1 cellular context compared by ENCODE assay signal in genomic region chr12:131639270-131639940, GRCh38.
TF ChIP-seq lines count a peak whose summit lies in the region.

No MANE protein-coding gene starts in this region.

TF ChIP-seq in H1, 55 proteins besides CTCF, POLR2A, EP300 and RAD21:
- TF ChIP-seq TCF12 (IDR thresholded peaks at IDR 0.05; ENCODE audit: low read depth, low read length) = no peak
- no peak for TF ChIP-seq SAP30 (IDR thresholded peaks at IDR 0.05; ENCODE audit: insufficient read depth, insufficient replicate concordance, low read length)
- TF ChIP-seq MAX (IDR thresholded peaks at IDR 0.05) = no peak
- no peak for TF ChIP-seq ZNF274 (IDR thresholded peaks at IDR 0.05; ENCODE audit: borderline replicate concordance, extremely low read depth, low read length)
- TF ChIP-seq RXRA (IDR thresholded peaks at IDR 0.05; ENCODE audit: insufficient read depth, low read depth, low read length) = no peak
- no peak for TF ChIP-seq JUND (IDR thresholded peaks at IDR 0.05; ENCODE audit: low read length)
- TF ChIP-seq SP4 (IDR thresholded peaks at IDR 0.05; ENCODE audit: low read length) = no peak
- TF ChIP-seq SRF (IDR thresholded peaks at IDR 0.05; ENCODE audit: low read depth, low read length) = no peak
- TF ChIP-seq YY1 (IDR thresholded peaks at IDR 0.05; ENCODE audit: low read depth, low read length) = no peak
- no peak for TF ChIP-seq GABPA (IDR thresholded peaks at IDR 0.05; ENCODE audit: borderline replicate concordance, insufficient read depth, low read length)
- TF ChIP-seq MAFK (IDR thresholded peaks at IDR 0.05; ENCODE audit: low read depth, low read length) = no peak
- TF ChIP-seq CBX5 (IDR thresholded peaks at IDR 0.05; ENCODE audit: low read depth, low read length) = no peak
- no peak for TF ChIP-seq CBX8 (IDR thresholded peaks at IDR 0.05; ENCODE audit: borderline replicate concordance, low read depth, low read length)
- TF ChIP-seq TAF7 (optimal IDR thresholded peaks at IDR 0.05; ENCODE audit: borderline replicate concordance, low read depth, low read length) = no peak
- TF ChIP-seq CREB1 (IDR thresholded peaks at IDR 0.05) = no peak
- TF ChIP-seq BRCA1 (IDR thresholded peaks at IDR 0.05; ENCODE audit: low read depth, low read length) = no peak
- no peak for TF ChIP-seq RNF2 (IDR thresholded peaks at IDR 0.05; ENCODE audit: borderline replicate concordance, low read depth, low read length, missing control alignments, poor library complexity, severe bottlenecking)
- no peak for TF ChIP-seq CTBP2 (IDR thresholded peaks at IDR 0.05; ENCODE audit: borderline replicate concordance, insufficient read depth, insufficient read length, low read length)
